10 cellular contexts compared by ENCODE assay signal in genomic region chr1:107499139-107499744, GRCh38.
A peak's percentile ranks its signal among the peaks of the same experiment; 100 is the strongest.
DNase-seq lines count a peak whose midpoint lies in the region; ATAC-seq and TF ChIP-seq lines count a peak whose summit lies in the region.
"Had no signal": no experiment of that assay in that cellular context is flagged by ENCODE, and none has a peak within 500 bp of the region (broad histone marks: within the 10 kb centered on the region; RNA-seq: fewer than 3 reads in every experiment).

No MANE protein-coding gene starts in this region.

- no peak overlapping the region for H3K27ac Mint-ChIP-seq in activated T-cell treated with anti-CD3 and anti-CD28 coated beads, Interleukin-2, amount 50 U/mL, for 72 hours
- H3K27ac Mint-ChIP-seq in stimulated activated effector memory CD8-positive, alpha-beta T cell treated with anti-CD3 and anti-CD28 coated beads, Interleukin-12 subunit alpha, Interleukin-12 subunit beta, amount 100 ng/mL, for 72 hours, result no peak overlapping the region
- no peak overlapping the region for H3K27ac Mint-ChIP-seq in MCF 10A (ENCODE audit: low read depth, unreplicated experiment)

- POLR2A ChIA-PET in MCF 10A (lab: Yijun Ruan, JAX), result interaction anchor here (1.5 to 1.9 kb wide), 2 partner anchors 8 to 13 kb away, joined by 3 to 4 read pairs; no protein-coding TSS in a partner anchor

- H3K4me1 Mint-ChIP-seq in activated T-cell treated with anti-CD3 and anti-CD28 coated beads, Interleukin-2, amount 50 U/mL, for 72 hours (ENCODE audit: low read depth), result peaks cover 7% of the 10 kb centered on the region
- peaks cover 9% of the 10 kb centered on the region for H3K4me1 Mint-ChIP-seq in stimulated activated effector memory CD8-positive, alpha-beta T cell treated with anti-CD3 and anti-CD28 coated beads, Interleukin-12 subunit alpha, Interleukin-12 subunit beta, amount 100 ng/mL, for 72 hours
- no peaks in the 10 kb centered on the region for H3K4me1 Mint-ChIP-seq in MCF 10A (ENCODE audit: insufficient read depth, unreplicated experiment)

- DNase-seq in activated T-cell treated with anti-CD3 and anti-CD28 coated beads, Interleukin-2, amount 50 U/mL, for 72 hours, result no peak
- DNase-seq in activated T-cell treated with anti-CD3 and anti-CD28 coated beads for 4 hours (no peak), MCF 10A (ENCODE audit: unreplicated experiment) (no peak), dermis blood vessel endothelial cell (no peak), cerebellar cortex (ENCODE audit: low spot score) (no peak)
- DNase-seq in stimulated activated effector memory CD8-positive, alpha-beta T cell treated with anti-CD3 and anti-CD28 coated beads, Interleukin-12 subunit alpha, Interleukin-12 subunit beta, amount 100 ng/mL, for 72 hours (ENCODE audit: low spot score in 2 of 2), result no peak
- DNase-seq: NCI-H1105, transverse colon had no signal

- no peaks in the 10 kb centered on the region for H3K36me3 Mint-ChIP-seq in activated T-cell treated with anti-CD3 and anti-CD28 coated beads, Interleukin-2, amount 50 U/mL, for 72 hours (ENCODE audit: insufficient read depth in 2 of 2)
- H3K36me3 Mint-ChIP-seq in stimulated activated effector memory CD8-positive, alpha-beta T cell treated with anti-CD3 and anti-CD28 coated beads, Interleukin-12 subunit alpha, Interleukin-12 subunit beta, amount 100 ng/mL, for 72 hours, result no peaks in the 10 kb centered on the region
- H3K36me3 Mint-ChIP-seq in MCF 10A (ENCODE audit: insufficient read depth, unreplicated experiment), result no peaks in the 10 kb centered on the region

- no peak for TF ChIP-seq CTCF in MCF 10A (IDR thresholded peaks at IDR 0.05; ENCODE audit: unreplicated experiment)

- H3K9me3 Mint-ChIP-seq in activated T-cell treated with anti-CD3 and anti-CD28 coated beads, Interleukin-2, amount 50 U/mL, for 72 hours, result no peaks in the 10 kb centered on the region
- H3K9me3 Mint-ChIP-seq in stimulated activated effector memory CD8-positive, alpha-beta T cell treated with anti-CD3 and anti-CD28 coated beads, Interleukin-12 subunit alpha, Interleukin-12 subunit beta, amount 100 ng/mL, for 72 hours, result no peaks in the 10 kb centered on the region
- H3K9me3 Mint-ChIP-seq in MCF 10A (ENCODE audit: unreplicated experiment), result no peaks in the 10 kb centered on the region

- peaks cover 14% of the 10 kb centered on the region for H3K27me3 Mint-ChIP-seq in activated T-cell treated with anti-CD3 and anti-CD28 coated beads, Interleukin-2, amount 50 U/mL, for 72 hours (ENCODE audit: low read depth)
- no peaks in the 10 kb centered on the region for H3K27me3 Mint-ChIP-seq in MCF 10A (ENCODE audit: insufficient read depth, unreplicated experiment)

- ATAC-seq in activated T-cell treated with anti-CD3 and anti-CD28 coated beads, Interleukin-2, amount 50 U/mL, for 72 hours (replicated peaks in 1 of 2), result peak; percentile 87 to 93
- ATAC-seq in GM21619 (IDR thresholded peaks at IDR 0.05; ENCODE audit: unreplicated experiment) (peak; percentile 98), HG03135 (IDR thresholded peaks at IDR 0.05; ENCODE audit: unreplicated experiment) (peak; percentile 99)
- ATAC-seq in stimulated activated effector memory CD8-positive, alpha-beta T cell treated with anti-CD3 and anti-CD28 coated beads, Interleukin-12 subunit alpha, Interleukin-12 subunit beta, amount 100 ng/mL, for 72 hours, result peak; percentile 71

- no peak overlapping the region for H3K4me3 Mint-ChIP-seq in activated T-cell treated with anti-CD3 and anti-CD28 coated beads, Interleukin-2, amount 50 U/mL, for 72 hours
- no peak overlapping the region for H3K4me3 Mint-ChIP-seq in stimulated activated effector memory CD8-positive, alpha-beta T cell treated with anti-CD3 and anti-CD28 coated beads, Interleukin-12 subunit alpha, Interleukin-12 subunit beta, amount 100 ng/mL, for 72 hours
- H3K4me3 Mint-ChIP-seq in MCF 10A (ENCODE audit: unreplicated experiment), result no peak overlapping the region

- CTCF ChIA-PET in MCF 10A (lab: Yijun Ruan, JAX), result interaction anchor here (0.5 to 1.3 kb wide), 4 partner anchors 30 to 223 kb away, joined by 3 to 4 read pairs (median 3); no protein-coding TSS in a partner anchor

- no TSS peak for BruUV-seq in MCF 10A (replicated peaks; lab: Mats Ljungman, UMichigan)

- intact Hi-C loops in MCF 10A (cut with micrococcal nuclease), result no loop called here
